In the genomic region with DNA sequence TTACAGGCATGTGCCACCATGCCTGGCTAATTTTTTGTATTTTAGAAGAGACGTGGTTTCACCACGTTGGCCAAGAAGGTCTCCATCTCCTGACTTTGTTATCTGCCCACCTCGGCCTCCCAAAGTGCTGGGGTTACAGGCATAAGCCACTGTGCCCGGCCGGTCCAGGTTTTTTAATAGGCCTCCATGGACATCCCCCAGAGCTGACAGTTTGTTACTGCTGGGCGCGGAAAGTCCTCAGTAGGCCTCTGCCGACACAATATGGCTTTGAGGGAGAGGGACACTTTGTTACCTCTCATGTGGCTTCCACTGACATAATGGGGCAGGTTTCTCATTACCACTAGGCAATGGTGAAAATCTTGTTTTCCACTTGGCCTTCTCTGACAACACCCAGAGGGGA, we compare ENCODE assay signal across 18 cellular contexts.
"Had no signal": no experiment of that assay in that cellular context is flagged by ENCODE, and none has a peak within 500 bp of the region (broad histone marks: within the 10 kb centered on the region; RNA-seq: fewer than 3 reads in every experiment).

No MANE protein-coding gene starts in this region.

- H3K4me3 Mint-ChIP-seq: activated naive CD8-positive, alpha-beta T cell treated with anti-CD3 and anti-CD28 coated beads for 36 hours; nephron progenitor cell; T-helper 2 cell treated with Interferon-gamma antibody and Interleukin-4, amounts not matched to agents 5 μg/mL and 100 μg/mL, for 36 hours had no signal

- H3K27me3 ChIP-seq: upper lobe of left lung had no signal

- H3K4me1 ChIP-seq: foreskin keratinocyte, upper lobe of left lung had no signal

- H3K27ac Mint-ChIP-seq: activated naive CD8-positive, alpha-beta T cell treated with anti-CD3 and anti-CD28 coated beads for 36 hours; nephron progenitor cell; T-helper 2 cell treated with Interferon-gamma antibody and Interleukin-4, amounts not matched to agents 5 μg/mL and 100 μg/mL, for 36 hours had no signal

- H3K4me1 Mint-ChIP-seq: activated naive CD8-positive, alpha-beta T cell treated with anti-CD3 and anti-CD28 coated beads for 36 hours had no signal

- H3K36me3 ChIP-seq: upper lobe of left lung, WERI-Rb-1 had no signal

- ATAC-seq: foreskin keratinocyte, left ventricle myocardium superior, SK-N-SH treated with all-trans-retinoic acid at 6 μM for 48 hours had no signal

- H3K27ac ChIP-seq: foreskin keratinocyte, upper lobe of left lung, WERI-Rb-1 had no signal

- DNase-seq: activated CD4-positive, alpha-beta T cell treated with anti-CD3 and anti-CD28 coated beads for 1 hour; activated CD4-positive, alpha-beta T cell treated with anti-CD3 and anti-CD28 coated beads, Interleukin-2, amount 50 U/mL, for 4 hours; activated CD8-positive, alpha-beta memory T cell treated with anti-CD3 and anti-CD28 coated beads for 24 hours; activated CD8-positive, alpha-beta memory T cell treated with anti-CD3 and anti-CD28 coated beads, Interleukin-2, amount 50 U/mL, for 4 hours; activated naive CD4-positive, alpha-beta T cell treated with Interleukin-2 at 50 U/mL for 16 hours; activated naive CD8-positive, alpha-beta T cell treated with anti-CD3 and anti-CD28 coated beads for 36 hours; activated T-cell treated with anti-CD3 and anti-CD28 coated beads, Interleukin-2, amount 50 U/mL, for 48 hours; effector CD4-positive, alpha-beta T cell; foreskin keratinocyte; left ventricle myocardium superior; nephron progenitor cell; nucleus accumbens; stimulated activated CD4-positive, alpha-beta T cell treated with anti-CD3 and anti-CD28 coated beads, Interleukin-4, amount 100 ng/mL, for 1 hour; stimulated activated naive CD4-positive, alpha-beta T cell; upper lobe of left lung; WERI-Rb-1 had no signal

- H3K9me3 Mint-ChIP-seq: T-helper 2 cell treated with Interferon-gamma antibody and Interleukin-4, amounts not matched to agents 5 μg/mL and 100 μg/mL, for 36 hours had no signal

- H3K9me3 ChIP-seq: upper lobe of left lung had no signal

- H3K4me3 ChIP-seq: upper lobe of left lung had no signal
